8 cellular contexts compared by ENCODE assay signal in genomic region chr3:43155464-43156121, GRCh38. TPM values are rescaled to one million over a fixed set of nuclear protein-coding genes. Genes with fewer than 3 reads are reported as not detected.
A peak's percentile ranks its signal among the peaks of the same experiment; 100 is the strongest.
DNase-seq lines count a peak whose midpoint lies in the region; ATAC-seq, FAIRE-seq and TF ChIP-seq lines count a peak whose summit lies in the region.

No MANE protein-coding gene starts in this region.

- ATAC-seq in aorta (ENCODE audit: low FRiP score) (peak; percentile 82), GM19351 (IDR thresholded peaks at IDR 0.05; ENCODE audit: unreplicated experiment) (no peak)

- H3K36me3 ChIP-seq in colonic mucosa (no peaks in the 10 kb centered on the region), aorta (ENCODE audit: control insufficient read depth in 1 of 2, insufficient read depth in 2 of 2, low read length in 1 of 2) (no peaks in the 10 kb centered on the region)

- TF ChIP-seq CTCF in D721Med (IDR thresholded peaks at IDR 0.05; ENCODE audit: insufficient read depth, missing control alignments) (peak; percentile 69), colonic mucosa (IDR thresholded peaks at IDR 0.05) (peak; percentile 49), lower leg skin (IDR thresholded peaks at IDR 0.05) (peak in 1 of 3 donors; percentile 7)

- H3K4me3 ChIP-seq in colonic mucosa (no peak overlapping the region), lower leg skin (ENCODE audit: low read depth, poor library complexity, severe bottlenecking) (no peak overlapping the region), aorta (ENCODE audit: low read length in 2 of 2) (no peak overlapping the region)

- WGBS in lower leg skin, 2 donors, result 28 to 45% methylated on average over 11 of the region's 11 CpGs
- 24 to 25% methylated on average over 11 of the region's 11 CpGs for WGBS in aorta, 2 donors

- no peak overlapping the region for H3K9ac ChIP-seq in colonic mucosa (ENCODE audit: low read depth in 2 of 2, low read length in 2 of 2)

- no peak for TF ChIP-seq POLR2A in lower leg skin (IDR thresholded peaks at IDR 0.05)

- intact Hi-C loops in colonic mucosa (cut with DNase I), result loop anchor here (2.0 kb wide), 1 partner anchor 195 kb away; no protein-coding TSS in a partner anchor
- intact Hi-C loops in lower leg skin (cut with DNase I; ENCODE audit: low total_unique reads), result loop anchor here (5.0 to 10.0 kb wide), 3 partner anchors 193 to 479 kb away; no protein-coding TSS in a partner anchor
- intact Hi-C loops in aorta (cut with DNase I), result loop anchor here in 1 of 2 donors (2.0 kb wide), 1 partner anchor 191 kb away; no protein-coding TSS in a partner anchor

- H3K27me3 ChIP-seq in colonic mucosa (no peaks in the 10 kb centered on the region), aorta (ENCODE audit: control insufficient read depth in 1 of 2, insufficient read depth in 2 of 2, low read length in 1 of 2) (peaks cover 0 to 2% of the 10 kb centered on the region in 2 donors)

- DNase-seq in D721Med (ENCODE audit: insufficient read length, low spot score) (no peak), NCI-H226 (peak; percentile 67), colonic mucosa (peak; percentile 60), lower leg skin (ENCODE audit: low spot score in 2 of 2) (peak; percentile 68 to 93), aorta (peak; percentile 76 to 78), T-helper 2 cell (no peak), DMS153 (lab: John Stamatoyannopoulos, UW) (no peak)

- no peak for FAIRE-seq in D721Med (lab: Jason Lieb, UNC)

- H3K9me3 ChIP-seq in colonic mucosa, result no peaks in the 10 kb centered on the region
- peaks cover 1% of the 10 kb centered on the region for H3K9me3 ChIP-seq in aorta (ENCODE audit: control insufficient read depth, low read length)

- H3K27ac ChIP-seq in colonic mucosa, result no peak overlapping the region
- no peak overlapping the region for H3K27ac ChIP-seq in aorta (ENCODE audit: low read depth in 1 of 2, low read length in 2 of 2)

- H3K4me1 ChIP-seq in colonic mucosa, result no peaks in the 10 kb centered on the region
- no peaks in the 10 kb centered on the region for H3K4me1 ChIP-seq in aorta (ENCODE audit: control insufficient read depth in 1 of 2, insufficient read depth in 2 of 2, low read length in 2 of 2)

RNA-seq across cellular contexts. Expression of gene POMGNT2, which starts 49.7 kb away (rescaled TPM):
- total RNA-seq in colonic mucosa (10 to 100 TPM in 1 of 2 donors, 1 to 10 TPM in 1; 5.2 to 11.0 TPM), lower leg skin (10 to 100 TPM; 16.5 to 27.6 (median 23.5) TPM), aorta (10 to 100 TPM in 1 of 2 donors, 1 to 10 TPM in 1; 9.0 to 12.0 TPM)
- polyA plus RNA-seq in aorta, result 1 to 10 TPM; 2.8 to 8.2 TPM

Comparison
In these comparisons a context has a peak if more than half of its experiments do, and no peak if none do; other contexts are left out.
1. DNase-seq: peak in NCI-H226 (single experiment), colonic mucosa (single experiment), lower leg skin (2 of 2) and aorta (2 of 2); none in D721Med (single experiment), T-helper 2 cell (0 of 5) and DMS153 (single experiment).